In the genomic region with DNA sequence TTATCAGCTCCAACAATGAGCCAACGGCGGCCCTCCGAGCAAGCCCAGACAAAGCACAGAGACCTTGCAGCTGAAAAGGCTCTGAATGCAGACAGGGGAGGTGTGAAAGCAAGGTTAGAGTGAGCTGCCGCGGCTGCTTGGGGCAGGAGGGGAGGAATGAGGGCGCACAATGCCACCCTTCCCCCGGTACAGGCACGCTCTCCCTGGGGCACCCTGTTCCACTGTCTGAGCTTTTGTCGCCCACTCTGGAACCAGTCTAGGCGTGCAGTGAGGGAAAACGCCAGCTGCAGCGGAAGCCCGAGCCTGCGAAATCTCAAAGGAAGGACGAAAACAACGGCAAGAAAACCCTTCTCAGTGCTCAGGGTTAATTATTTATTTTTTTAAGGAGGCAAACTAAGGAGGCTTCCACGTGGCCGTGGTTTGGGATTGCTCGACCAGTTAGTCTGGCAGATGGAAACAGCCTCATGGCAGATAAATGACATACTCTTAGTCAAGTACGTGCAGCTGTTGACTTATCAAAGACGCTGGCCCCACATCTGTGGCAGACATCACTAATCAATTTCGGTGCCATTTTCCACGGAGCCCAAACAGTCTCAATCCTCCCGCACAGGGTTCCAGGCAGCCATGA, we compare ENCODE assay signal across 14 cellular contexts.
DNase-seq lines count a peak whose midpoint lies in the region; ATAC-seq, FAIRE-seq and TF ChIP-seq lines count a peak whose summit lies in the region.
"Had no signal": no experiment of that assay in that cellular context is flagged by ENCODE, and none has a peak within 500 bp of the region (broad histone marks: within the 10 kb centered on the region; RNA-seq: fewer than 3 reads in every experiment).

No MANE protein-coding gene starts in this region.

- peaks cover 13% of the 10 kb centered on the region for H3K4me1 ChIP-seq in left ventricle myocardium inferior
- H3K4me1 ChIP-seq: Peyer's patch had no signal

- FAIRE-seq in GM12892 (lab: Jason Lieb, UNC): no peak

- no peaks in the 10 kb centered on the region for H3K9me3 Mint-ChIP-seq in chondrocyte (ENCODE audit: low read depth)
- H3K9me3 Mint-ChIP-seq in neural crest cell: no peaks in the 10 kb centered on the region
- H3K9me3 Mint-ChIP-seq: CD8-positive, alpha-beta memory T cell; effector memory CD8-positive, alpha-beta T cell; naive B cell had no signal

- peak; percentile 69 for DNase-seq in ELF-1 (ENCODE audit: low read depth, low spot score)
- peak; percentile 77 for DNase-seq in NCI-H2107 (lab: John Stamatoyannopoulos, UW)
- peak; percentile 50 for DNase-seq in chondrocyte (ENCODE audit: low spot score)
- peak; percentile 12 for DNase-seq in neural crest cell (ENCODE audit: low read depth, low spot score)
- no peak for DNase-seq in glomerular visceral epithelial cell (ENCODE audit: extremely low spot score)
- no peak for DNase-seq in GM12892 (ENCODE audit: insufficient read length)
- no peak for DNase-seq in left ventricle myocardium inferior
- DNase-seq: activated CD8-positive, alpha-beta memory T cell treated with anti-CD3 and anti-CD28 coated beads, Interleukin-2, amount 10 ng/mL, durations not matched to agents 7 days and 5 days; amniotic stem cell; CD8-positive, alpha-beta memory T cell; effector memory CD8-positive, alpha-beta T cell; naive B cell; Peyer's patch had no signal

- H3K4me3 ChIP-seq in left ventricle myocardium inferior: no peak overlapping the region
- H3K4me3 ChIP-seq: Peyer's patch had no signal

- H3K27me3 ChIP-seq in left ventricle myocardium inferior (ENCODE audit: low read depth): no peaks in the 10 kb centered on the region
- H3K27me3 ChIP-seq: Peyer's patch had no signal

- H3K36me3 ChIP-seq in left ventricle myocardium inferior: peaks cover 16% of the 10 kb centered on the region

- H3K27me3 Mint-ChIP-seq in chondrocyte (ENCODE audit: low read depth): no peaks in the 10 kb centered on the region
- no peaks in the 10 kb centered on the region for H3K27me3 Mint-ChIP-seq in neural crest cell (ENCODE audit: low read depth)
- H3K27me3 Mint-ChIP-seq: activated CD8-positive, alpha-beta memory T cell treated with anti-CD3 and anti-CD28 coated beads, Interleukin-2, amount 10 ng/mL, durations not matched to agents 7 days and 5 days; CD8-positive, alpha-beta memory T cell; effector memory CD8-positive, alpha-beta T cell; naive B cell had no signal

- TF ChIP-seq CTCF in chondrocyte (IDR thresholded peaks at IDR 0.05) (no peak), neural crest cell (conservative IDR thresholded peaks at IDR 0.05) (no peak), left ventricle myocardium inferior (IDR thresholded peaks at IDR 0.05; ENCODE audit: borderline replicate concordance) (no peak)

- no peak overlapping the region for H3K27ac ChIP-seq in left ventricle myocardium inferior (replicated peaks)
- H3K27ac ChIP-seq: Peyer's patch had no signal

- intact Hi-C loops in left ventricle myocardium inferior (cut with micrococcal nuclease): no loop called here

- H3K4me3 Mint-ChIP-seq in chondrocyte (ENCODE audit: unreplicated experiment): no peak overlapping the region
- H3K4me3 Mint-ChIP-seq in neural crest cell: no peak overlapping the region
- H3K4me3 Mint-ChIP-seq: activated CD8-positive, alpha-beta memory T cell treated with anti-CD3 and anti-CD28 coated beads, Interleukin-2, amount 10 ng/mL, durations not matched to agents 7 days and 5 days; CD8-positive, alpha-beta memory T cell; effector memory CD8-positive, alpha-beta T cell; naive B cell had no signal

- ATAC-seq in HG02870 (IDR thresholded peaks at IDR 0.05; ENCODE audit: unreplicated experiment): no peak
- ATAC-seq: activated CD8-positive, alpha-beta memory T cell treated with anti-CD3 and anti-CD28 coated beads, Interleukin-2, amount 10 ng/mL, durations not matched to agents 7 days and 5 days; effector memory CD8-positive, alpha-beta T cell had no signal

- no peak overlapping the region for H3K27ac Mint-ChIP-seq in chondrocyte (ENCODE audit: unreplicated experiment)
- H3K27ac Mint-ChIP-seq in neural crest cell (ENCODE audit: unreplicated experiment): peak overlapping the region; percentile 97
- H3K27ac Mint-ChIP-seq: activated CD8-positive, alpha-beta memory T cell treated with anti-CD3 and anti-CD28 coated beads, Interleukin-2, amount 10 ng/mL, durations not matched to agents 7 days and 5 days; CD8-positive, alpha-beta memory T cell; effector memory CD8-positive, alpha-beta T cell had no signal

- no peak for TF ChIP-seq POLR2A in GM12892 (IDR thresholded peaks at IDR 0.05; ENCODE audit: low read depth, low read length)

- H3K9me3 ChIP-seq in left ventricle myocardium inferior (replicated peaks): no peaks in the 10 kb centered on the region
- H3K9me3 ChIP-seq: Peyer's patch had no signal

- H3K36me3 Mint-ChIP-seq in chondrocyte (ENCODE audit: low read depth) (peaks cover 2% of the 10 kb centered on the region), neural crest cell (ENCODE audit: low read depth) (no peaks in the 10 kb centered on the region)

- H3K4me1 Mint-ChIP-seq in chondrocyte (ENCODE audit: low read depth) (no peaks in the 10 kb centered on the region), neural crest cell (peaks cover 13% of the 10 kb centered on the region)
- H3K4me1 Mint-ChIP-seq: activated CD8-positive, alpha-beta memory T cell treated with anti-CD3 and anti-CD28 coated beads, Interleukin-2, amount 10 ng/mL, durations not matched to agents 7 days and 5 days; CD8-positive, alpha-beta memory T cell had no signal

Comparison
In these comparisons a context has a peak if more than half of its experiments do, and no peak if none do; other contexts are left out.
1. DNase-seq: peak in ELF-1 (single experiment), NCI-H2107 (single experiment), chondrocyte (single experiment) and neural crest cell (single experiment); none in glomerular visceral epithelial cell (single experiment), GM12892 (single experiment) and left ventricle myocardium inferior (single experiment).